Comparison of ENCODE assay signal across 10 cellular contexts in genomic region chr1:164716992-164717703, GRCh38.
DNase-seq lines count a peak whose midpoint lies in the region; ATAC-seq and TF ChIP-seq lines count a peak whose summit lies in the region.
"Had no signal": no experiment of that assay in that cellular context is flagged by ENCODE, and none has a peak within 500 bp of the region (broad histone marks: within the 10 kb centered on the region; RNA-seq: fewer than 3 reads in every experiment).

No MANE protein-coding gene starts in this region.

- no peak for TF ChIP-seq CTCF in AG10803 (conservative IDR thresholded peaks at IDR 0.05; ENCODE audit: low read length)
- no peak for TF ChIP-seq CTCF in HL-60 (IDR thresholded peaks at IDR 0.05; ENCODE audit: insufficient read depth, low read length)
- TF ChIP-seq CTCF in brain (conservative IDR thresholded peaks at IDR 0.05): no peak

- H3K27ac ChIP-seq in HL-60 (replicated peaks): no peak overlapping the region

- no peak overlapping the region for H3K4me3 Mint-ChIP-seq in brain

- peaks cover 14% of the 10 kb centered on the region for H3K36me3 Mint-ChIP-seq in brain

- no peaks in the 10 kb centered on the region for H3K27me3 Mint-ChIP-seq in brain

- no peaks in the 10 kb centered on the region for H3K27me3 ChIP-seq in HL-60 (ENCODE audit: insufficient read depth, poor library complexity, severe bottlenecking)

- peak overlapping the region in 4 of 5 experiments; percentile 1 to 57 (median 18) for H3K27ac Mint-ChIP-seq in brain

- H3K9me3 Mint-ChIP-seq in brain: no peaks in the 10 kb centered on the region

- H3K4me3 ChIP-seq in AG10803 (ENCODE audit: low read length): no peak overlapping the region
- H3K4me3 ChIP-seq in HL-60 (replicated peaks; ENCODE audit: insufficient read depth, low read length): no peak overlapping the region

- DNase-seq in AG10803 (ENCODE audit: low read depth) (peak; percentile 68), HL-60 (ENCODE audit: low read depth in 1 of 2, low spot score in 1 of 2) (peak; percentile 20 to 49), NCI-H69 (lab: John Stamatoyannopoulos, UW) (no peak)
- no peak for DNase-seq in activated CD8-positive, alpha-beta memory T cell treated with anti-CD3 and anti-CD28 coated beads, Interleukin-2, amount 50 U/mL, for 48 hours
- no peak for DNase-seq in stimulated activated CD4-positive, alpha-beta T cell treated with anti-CD3 and anti-CD28 coated beads, Interleukin-12 subunit alpha, Interleukin-12 subunit beta, amount 100 ng/mL, for 4 hours
- DNase-seq: Calu3 had no signal

- H3K4me1 Mint-ChIP-seq in brain: peaks cover 88% of the 10 kb centered on the region

- ATAC-seq in GM19467 (IDR thresholded peaks at IDR 0.05; ENCODE audit: unreplicated experiment) (peak; percentile 81), GM19324 (IDR thresholded peaks at IDR 0.05; ENCODE audit: low FRiP score, unreplicated experiment) (no peak)
- ATAC-seq: Panc1 had no signal

Comparison
In these comparisons a context has a peak if more than half of its experiments do, and no peak if none do; other contexts are left out.
1. DNase-seq: peak in AG10803 (single experiment) and HL-60 (2 of 2); none in activated CD8-positive, alpha-beta memory T cell treated with anti-CD3 and anti-CD28 coated beads, Interleukin-2, amount 50 U/mL, for 48 hours (single experiment), NCI-H69 (single experiment) and stimulated activated CD4-positive, alpha-beta T cell treated with anti-CD3 and anti-CD28 coated beads, Interleukin-12 subunit alpha, Interleukin-12 subunit beta, amount 100 ng/mL, for 4 hours (single experiment).